Comparison of ENCODE assay signal across 15 cellular contexts in the genomic region with DNA sequence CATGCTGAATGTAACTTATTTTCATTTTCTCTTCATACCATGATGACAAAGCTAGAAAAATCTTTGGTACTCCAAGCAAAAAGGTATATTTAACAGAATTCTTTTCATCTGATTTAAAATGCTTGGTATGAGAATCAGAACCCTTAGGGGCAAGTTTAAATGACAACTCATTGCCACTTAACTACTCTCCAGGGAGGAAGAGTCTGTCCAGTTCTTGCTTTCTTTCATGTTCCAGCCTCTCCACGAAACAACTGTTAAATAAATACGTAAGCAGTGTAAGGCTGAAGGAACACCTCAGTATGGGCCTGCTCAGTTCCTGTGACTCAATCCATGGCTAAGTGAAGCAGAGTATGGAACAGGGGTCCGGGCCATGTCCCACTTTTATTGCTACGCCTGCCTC. TPM values are rescaled to one million over a fixed set of nuclear protein-coding genes. Genes with fewer than 3 reads are reported as not detected.
DNase-seq lines count a peak whose midpoint lies in the region; ATAC-seq and TF ChIP-seq lines count a peak whose summit lies in the region.
"Had no signal": no experiment of that assay in that cellular context is flagged by ENCODE, and none has a peak within 500 bp of the region (broad histone marks: within the 10 kb centered on the region; RNA-seq: fewer than 3 reads in every experiment).

No MANE protein-coding gene starts in this region.

- H3K27ac ChIP-seq in foreskin keratinocyte (no peak overlapping the region), substantia nigra (ENCODE audit: low read depth, low read length, poor library complexity, severe bottlenecking) (no peak overlapping the region)
- H3K27ac ChIP-seq: A549, KMS-11 had no signal

- no peak for TF ChIP-seq CTCF in foreskin keratinocyte (conservative IDR thresholded peaks at IDR 0.05)

- H3K4me1 ChIP-seq in foreskin keratinocyte = no peaks in the 10 kb centered on the region
- H3K4me1 ChIP-seq: A549 had no signal

- peak; percentile 56 for DNase-seq in ELR (ENCODE audit: low read depth)
- peak; percentile 11 for DNase-seq in LHCN-M2 (ENCODE audit: low read depth)
- peak; percentile 2 to 51 for DNase-seq in foreskin keratinocyte
- no peak for DNase-seq in NAMALWA (ENCODE audit: low spot score)
- no peak for DNase-seq in substantia nigra (lab: John Stamatoyannopoulos, UW)
- DNase-seq in NCI-H1092 (lab: John Stamatoyannopoulos, UW) = no peak
- DNase-seq: CD4-positive, CD25-positive, alpha-beta regulatory T cell; DMS53; H7 had no signal

- no peak for ATAC-seq in foreskin keratinocyte
- ATAC-seq: A549, GM23338 had no signal

- no peaks in the 10 kb centered on the region for H3K27me3 ChIP-seq in foreskin keratinocyte

RNA-seq across cellular contexts. Expression of gene LCE2A, which starts 1.6 kb away (rescaled TPM):
- not detected in 2 replicates for total RNA-seq in LHCN-M2 (2014; rRNA removed)
- polyA plus RNA-seq in LHCN-M2 (2012) = not detected
- total RNA-seq in foreskin keratinocyte = 0.18 and 0.71 TPM in 2 replicates
- 0.20 and 0.62 TPM in 2 replicates for polyA plus RNA-seq in foreskin keratinocyte
- total RNA-seq: CD4-positive, CD25-positive, alpha-beta regulatory T cell; GM23338; H7 had no signal
- polyA plus RNA-seq: A549; AG04450; BJ; CD4-positive, CD25-positive, alpha-beta regulatory T cell; GM23338 had no signal

RNA-seq across cellular contexts. Expression of gene LCE4A, which starts 8.2 kb away (rescaled TPM):
- total RNA-seq in LHCN-M2 (2014; rRNA removed) = not detected in 2 replicates
- not detected for polyA plus RNA-seq in LHCN-M2 (2012)
- total RNA-seq in foreskin keratinocyte = not detected in 2 replicates
- not detected in 2 replicates for polyA plus RNA-seq in foreskin keratinocyte
- total RNA-seq: CD4-positive, CD25-positive, alpha-beta regulatory T cell; GM23338; H7; HT1080 had no signal
- polyA plus RNA-seq: A549; AG04450; BJ; CD4-positive, CD25-positive, alpha-beta regulatory T cell; GM23338 had no signal

RNA-seq across cellular contexts. Expression of gene LCE2B, which starts 13.8 kb away (rescaled TPM):
- total RNA-seq in LHCN-M2 (2014; rRNA removed) (not detected in 2 replicates), foreskin keratinocyte (0.21 and 0.58 TPM in 2 replicates)
- not detected for polyA plus RNA-seq in LHCN-M2 (2012)
- 0.19 and 0.79 TPM in 2 replicates for polyA plus RNA-seq in foreskin keratinocyte
- total RNA-seq: CD4-positive, CD25-positive, alpha-beta regulatory T cell; GM23338; H7; HT1080 had no signal
- polyA plus RNA-seq: A549; AG04450; BJ; CD4-positive, CD25-positive, alpha-beta regulatory T cell; GM23338 had no signal

RNA-seq across cellular contexts. Expression of gene LCE2C, which starts 24.7 kb away (rescaled TPM):
- total RNA-seq in LHCN-M2 (2014; rRNA removed) (not detected in 2 replicates), foreskin keratinocyte (0.34 TPM in 1 of 2 replicates, not detected in the other)
- not detected for polyA plus RNA-seq in LHCN-M2 (2012)
- 0.19 and 0.58 TPM in 2 replicates for polyA plus RNA-seq in foreskin keratinocyte
- total RNA-seq: CD4-positive, CD25-positive, alpha-beta regulatory T cell; GM23338; H7; HT1080 had no signal
- polyA plus RNA-seq: A549; AG04450; BJ; CD4-positive, CD25-positive, alpha-beta regulatory T cell; GM23338 had no signal

RNA-seq across cellular contexts. Expression of gene LCE2D, which starts 36.6 kb away (rescaled TPM):
- total RNA-seq in LHCN-M2 (2014; rRNA removed) (not detected in 2 replicates), foreskin keratinocyte (0.18 TPM in 1 of 2 replicates, not detected in the other)
- not detected for polyA plus RNA-seq in LHCN-M2 (2012)
- 0.18 TPM in 1 of 2 replicates, not detected in the other for polyA plus RNA-seq in foreskin keratinocyte
- total RNA-seq: CD4-positive, CD25-positive, alpha-beta regulatory T cell; GM23338; H7; HT1080 had no signal
- polyA plus RNA-seq: A549; AG04450; BJ; CD4-positive, CD25-positive, alpha-beta regulatory T cell; GM23338 had no signal

Comparison
In these comparisons a context has a peak if more than half of its experiments do, and no peak if none do; other contexts are left out.
1. DNase-seq: peak in ELR (single experiment), LHCN-M2 (single experiment) and foreskin keratinocyte (2 of 2); none in NAMALWA (single experiment), substantia nigra (0 of 49) and NCI-H1092 (single experiment).